Comparison of ENCODE assay signal across 9 cellular contexts in genomic region chr2:54386993-54387590, GRCh38.
DNase-seq lines count a peak whose midpoint lies in the region; ATAC-seq and TF ChIP-seq lines count a peak whose summit lies in the region.
"Had no signal": no experiment of that assay in that cellular context is flagged by ENCODE, and none has a peak within 500 bp of the region (broad histone marks: within the 10 kb centered on the region; RNA-seq: fewer than 3 reads in every experiment).

No MANE protein-coding gene starts in this region.

- H3K27me3 ChIP-seq in MG63 (no peaks in the 10 kb centered on the region), gastrocnemius medialis (no peaks in the 10 kb centered on the region)

- H3K27ac ChIP-seq in gastrocnemius medialis: peak overlapping the region; percentile 57 to 78 (median 76)

- no peaks in the 10 kb centered on the region for H3K36me3 ChIP-seq in MG63
- no peaks in the 10 kb centered on the region for H3K36me3 ChIP-seq in gastrocnemius medialis

- in situ Hi-C loops in gastrocnemius medialis (cut with MboI; ENCODE audit: low sequenced_read_pairs in 4 of 4): no loop called here

- no peak overlapping the region for H3K4me3 ChIP-seq in MG63
- H3K4me3 ChIP-seq in fibroblast of the aortic adventitia (ENCODE audit: low read depth, low read length): no peak overlapping the region
- no peak overlapping the region for H3K4me3 ChIP-seq in gastrocnemius medialis

- H3K9me3 ChIP-seq in MG63: no peaks in the 10 kb centered on the region
- no peaks in the 10 kb centered on the region for H3K9me3 ChIP-seq in gastrocnemius medialis

- TF ChIP-seq CTCF in fibroblast of the aortic adventitia (IDR thresholded peaks at IDR 0.05; ENCODE audit: insufficient read depth, low read length) (no peak), gastrocnemius medialis (IDR thresholded peaks at IDR 0.05 in 4 of 5, conservative IDR thresholded peaks at IDR 0.05 in 1 of 5) (peak in 1 of 5 experiments; percentile 37)

- H3K4me1 ChIP-seq in gastrocnemius medialis: peaks cover 20 to 22% of the 10 kb centered on the region in 2 donors

- intact Hi-C loops in gastrocnemius medialis (cut with DNase I; ENCODE audit: low total_unique reads): no loop called here

- DNase-seq in Daoy (ENCODE audit: low read depth) (peak; percentile 54), MG63 (peak; percentile 58), fibroblast of the aortic adventitia (ENCODE audit: low read depth) (peak; percentile 89), gastrocnemius medialis (peak; percentile 33 to 57), amygdala (lab: John Stamatoyannopoulos, UW) (no peak), cerebellum (ENCODE audit: low spot score) (no peak)
- DNase-seq: NCI-H1092 had no signal

- no peak for TF ChIP-seq POLR2A in gastrocnemius medialis (IDR thresholded peaks at IDR 0.05)

- ATAC-seq in gastrocnemius medialis (peak; percentile 67 to 79), HG03159 (IDR thresholded peaks at IDR 0.05; ENCODE audit: unreplicated experiment) (no peak), HG02588 (IDR thresholded peaks at IDR 0.05; ENCODE audit: unreplicated experiment) (no peak)

Comparison
In these comparisons a context has a peak if more than half of its experiments do, and no peak if none do; other contexts are left out.
1. DNase-seq: peak in Daoy (single experiment), MG63 (single experiment), fibroblast of the aortic adventitia (single experiment) and gastrocnemius medialis (2 of 2); none in amygdala (0 of 56) and cerebellum (single experiment).
2. ATAC-seq: peak in gastrocnemius medialis (2 of 2); none in HG03159 (single experiment) and HG02588 (single experiment).